ENCODE assay signal across 8 cellular contexts in genomic region chr4:13654158-13654797, GRCh38. TPM values are rescaled to one million over a fixed set of nuclear protein-coding genes. Genes with fewer than 3 reads are reported as not detected.
DNase-seq lines count a peak whose midpoint lies in the region; ATAC-seq and TF ChIP-seq lines count a peak whose summit lies in the region.

No MANE protein-coding gene starts in this region.

- no peaks in the 10 kb centered on the region for H3K36me3 Mint-ChIP-seq in activated CD4-positive, alpha-beta T cell treated with anti-CD3 and anti-CD28 coated beads, Interleukin-2, amount 10 ng/mL, durations not matched to agents 7 days and 5 days (ENCODE audit: low read depth)

- POLR2A ChIA-PET in activated CD4-positive, alpha-beta T cell treated with anti-CD3 and anti-CD28 coated beads, Interleukin-2, amount 10 ng/mL, durations not matched to agents 7 days and 5 days (lab: Charles Lee) = no interaction called here

- peaks cover 16% of the 10 kb centered on the region for H3K4me1 Mint-ChIP-seq in activated CD4-positive, alpha-beta T cell treated with anti-CD3 and anti-CD28 coated beads, Interleukin-2, amount 10 ng/mL, durations not matched to agents 7 days and 5 days

- peaks cover 4% of the 10 kb centered on the region for H3K27me3 Mint-ChIP-seq in activated CD4-positive, alpha-beta T cell treated with anti-CD3 and anti-CD28 coated beads, Interleukin-2, amount 10 ng/mL, durations not matched to agents 7 days and 5 days

- CTCF ChIA-PET in activated CD4-positive, alpha-beta T cell treated with anti-CD3 and anti-CD28 coated beads, Interleukin-2, amount 10 ng/mL, durations not matched to agents 7 days and 5 days (lab: Charles Lee) = interaction anchor here (0.6 to 2.0 kb wide), 10 partner anchors 8 to 1854 kb away, joined by 3 to 10 read pairs (median 4); no protein-coding TSS in a partner anchor

- DNase-seq in AG09309 (ENCODE audit: low read depth) = no peak
- peak; percentile 17 for DNase-seq in NCI-H446 treated with DMSO at 0.1 percent for 48 hours (lab: John Stamatoyannopoulos, UW)
- peak; percentile 83 for DNase-seq in activated CD4-positive, alpha-beta T cell treated with anti-CD3 and anti-CD28 coated beads, Interleukin-2, amount 10 ng/mL, durations not matched to agents 7 days and 5 days
- DNase-seq in dedifferentiated amniotic fluid mesenchymal stem cell (ENCODE audit: extremely low spot score) = peak; percentile 76
- DNase-seq in left lobe of liver (ENCODE audit: low spot score) = peak; percentile 78
- peak; percentile 81 to 85 for DNase-seq in stimulated activated CD4-positive, alpha-beta T cell treated with anti-CD3 and anti-CD28 coated beads, Interleukin-2, amount 100 ng/mL, for 24 hours

- peak; percentile 93 for TF ChIP-seq CTCF in AG09309 (IDR thresholded peaks at IDR 0.05; ENCODE audit: control insufficient read depth, insufficient read depth, low read depth, low read length, missing control alignments)

- H3K4me3 Mint-ChIP-seq in activated CD4-positive, alpha-beta T cell treated with anti-CD3 and anti-CD28 coated beads, Interleukin-2, amount 10 ng/mL, durations not matched to agents 7 days and 5 days = peak overlapping the region; percentile 77

- no peak overlapping the region for H3K27ac Mint-ChIP-seq in activated CD4-positive, alpha-beta T cell treated with anti-CD3 and anti-CD28 coated beads, Interleukin-2, amount 10 ng/mL, durations not matched to agents 7 days and 5 days

- ATAC-seq in GM18907 (IDR thresholded peaks at IDR 0.05; ENCODE audit: unreplicated experiment) (peak; percentile 94), HG03139 (IDR thresholded peaks at IDR 0.05; ENCODE audit: unreplicated experiment) (peak; percentile 85), left lobe of liver (peak; percentile 95)

- peak overlapping the region; percentile 62 for H3K4me3 ChIP-seq in AG09309 (ENCODE audit: control insufficient read depth, low read depth, low read length)

- no peaks in the 10 kb centered on the region for H3K9me3 Mint-ChIP-seq in activated CD4-positive, alpha-beta T cell treated with anti-CD3 and anti-CD28 coated beads, Interleukin-2, amount 10 ng/mL, durations not matched to agents 7 days and 5 days

RNA-seq across cellular contexts. Expression of gene BOD1L1, which starts 26.8 kb away (rescaled TPM):
- 10 to 100 TPM; 37.7 to 43.1 TPM for total RNA-seq in activated CD4-positive, alpha-beta T cell treated with anti-CD3 and anti-CD28 coated beads, Interleukin-2, amount 10 ng/mL, durations not matched to agents 7 days and 5 days
- 8.0 TPM for total RNA-seq in left lobe of liver
